10 cellular contexts compared by ENCODE assay signal in genomic region chr12:122880155-122880605, GRCh38. TPM values are rescaled to one million over a fixed set of nuclear protein-coding genes. Genes with fewer than 3 reads are reported as not detected.
DNase-seq lines count a peak whose midpoint lies in the region; ATAC-seq and TF ChIP-seq lines count a peak whose summit lies in the region.
"Had no signal": no experiment of that assay in that cellular context is flagged by ENCODE, and none has a peak within 500 bp of the region (broad histone marks: within the 10 kb centered on the region; RNA-seq: fewer than 3 reads in every experiment).

No MANE protein-coding gene starts in this region.

- POLR2A ChIA-PET in CD8-positive, alpha-beta T cell (lab: Charles Lee), result interaction anchor here (1.3 to 4.9 kb wide), 4 partner anchors 8 to 18 kb away, joined by 3 to 20 read pairs (median 12); no protein-coding TSS in a partner anchor
- POLR2A ChIA-PET in Panc1 (lab: Charles Lee), result interaction anchor here (0.7 to 1.1 kb wide), 3 partner anchors 9 to 95 kb away, joined by 3 to 4 read pairs (median 3); no protein-coding TSS in a partner anchor

- in situ Hi-C loops in Panc1 (cut with HindIII; ENCODE audit: low pct_unique_long_range_greater_than_20kb, low sequenced_read_pairs), result no loop called here

- ATAC-seq in CD8-positive, alpha-beta T cell, result no peak
- ATAC-seq in Panc1, result no peak
- ATAC-seq in psoas muscle, result no peak
- ATAC-seq in HG03378 (IDR thresholded peaks at IDR 0.05; ENCODE audit: unreplicated experiment), result no peak
- no peak for ATAC-seq in HG02759 (IDR thresholded peaks at IDR 0.05; ENCODE audit: unreplicated experiment)
- ATAC-seq: gastrocnemius medialis had no signal

- intact Hi-C loops in CD8-positive, alpha-beta T cell (cut with DNase I, micrococcal nuclease), result no loop called here
- intact Hi-C loops in Panc1 (cut with micrococcal nuclease; ENCODE audit: unreplicated experiment), result no loop called here
- intact Hi-C loops in psoas muscle (cut with DNase I), result no loop called here

- peaks cover 96% of the 10 kb centered on the region for H3K4me1 Mint-ChIP-seq in CD8-positive, alpha-beta T cell (ENCODE audit: low read depth)
- peaks cover 27% of the 10 kb centered on the region for H3K4me1 Mint-ChIP-seq in glutamatergic neuron (ENCODE audit: low read depth, unreplicated experiment)

- H3K27ac Mint-ChIP-seq in CD8-positive, alpha-beta T cell, result peak overlapping the region; percentile 41
- peak overlapping the region; percentile 73 for H3K27ac Mint-ChIP-seq in glutamatergic neuron (ENCODE audit: unreplicated experiment)

- H3K36me3 ChIP-seq in CD8-positive, alpha-beta T cell (ENCODE audit: insufficient read depth, low read length), result no peaks in the 10 kb centered on the region
- H3K36me3 ChIP-seq in Panc1 (ENCODE audit: control insufficient read depth, insufficient read depth, low read length), result peaks cover 2% of the 10 kb centered on the region; the same call in 1 of the 2 replicates
- H3K36me3 ChIP-seq in psoas muscle (ENCODE audit: insufficient read depth in 1 of 2, low read depth in 1 of 2), result no peaks in the 10 kb centered on the region
- H3K36me3 ChIP-seq: gastrocnemius medialis, left lung had no signal

- peaks cover 23% of the 10 kb centered on the region for H3K36me3 Mint-ChIP-seq in CD8-positive, alpha-beta T cell
- H3K36me3 Mint-ChIP-seq in glutamatergic neuron (ENCODE audit: unreplicated experiment), result no peaks in the 10 kb centered on the region

- no peak for TF ChIP-seq CTCF in CD8-positive, alpha-beta T cell (IDR thresholded peaks at IDR 0.05)
- no peak for TF ChIP-seq CTCF in Panc1 (IDR thresholded peaks at IDR 0.05)
- no peak for TF ChIP-seq CTCF in glutamatergic neuron (IDR thresholded peaks at IDR 0.05; ENCODE audit: partially characterized antibody, unreplicated experiment)
- no peak for TF ChIP-seq CTCF in psoas muscle (IDR thresholded peaks at IDR 0.05)

- no peaks in the 10 kb centered on the region for H3K27me3 Mint-ChIP-seq in CD8-positive, alpha-beta T cell (ENCODE audit: low read depth)
- H3K27me3 Mint-ChIP-seq in glutamatergic neuron (ENCODE audit: unreplicated experiment), result peaks cover 12% of the 10 kb centered on the region

- no peak overlapping the region for H3K27ac ChIP-seq in CD8-positive, alpha-beta T cell (ENCODE audit: low read depth, low read length)
- peak overlapping the region; percentile 100 for H3K27ac ChIP-seq in Panc1 (ENCODE audit: low read length)
- H3K27ac ChIP-seq in psoas muscle, result peak overlapping the region; percentile 68

- H3K4me3 Mint-ChIP-seq in CD8-positive, alpha-beta T cell, result no peak overlapping the region
- H3K4me3 Mint-ChIP-seq in glutamatergic neuron (ENCODE audit: unreplicated experiment), result no peak overlapping the region

- H3K9me3 ChIP-seq in CD8-positive, alpha-beta T cell (ENCODE audit: low read length), result no peaks in the 10 kb centered on the region
- H3K9me3 ChIP-seq in Panc1 (ENCODE audit: control insufficient read depth, insufficient read depth, low read depth, low read length) (no peaks in the 10 kb centered on the region), psoas muscle (no peaks in the 10 kb centered on the region)
- H3K9me3 ChIP-seq: gastrocnemius medialis, left lung had no signal

- peak in 1 of 7 experiments; percentile 6 for DNase-seq in CD8-positive, alpha-beta T cell
- no peak for DNase-seq in Panc1 (ENCODE audit: low read depth, low spot score)
- DNase-seq in glutamatergic neuron, result no peak
- DNase-seq in psoas muscle, result no peak
- no peak for DNase-seq in CD1c-positive myeloid dendritic cell (ENCODE audit: extremely low spot score)
- DNase-seq in stimulated activated CD4-positive, alpha-beta T cell treated with anti-CD3 and anti-CD28 coated beads, Interleukin-4, amount 100 ng/mL, for 24 hours, result no peak
- DNase-seq: gastrocnemius medialis, left lung had no signal

- H3K27me3 ChIP-seq in CD8-positive, alpha-beta T cell (ENCODE audit: insufficient read depth, low read length), result no peaks in the 10 kb centered on the region
- H3K27me3 ChIP-seq in Panc1 (ENCODE audit: control insufficient read depth, insufficient read depth, low read length) (no peaks in the 10 kb centered on the region), psoas muscle (ENCODE audit: insufficient read depth in 3 of 3, low read length in 2 of 3) (no peaks in the 10 kb centered on the region)
- H3K27me3 ChIP-seq: gastrocnemius medialis, left lung had no signal

- 41 to 71% (median 43%) methylated on average over 9 of the region's 9 CpGs for WGBS in psoas muscle, 3 donors

- no peaks in the 10 kb centered on the region for H3K9me3 Mint-ChIP-seq in CD8-positive, alpha-beta T cell
- peaks cover 2% of the 10 kb centered on the region for H3K9me3 Mint-ChIP-seq in glutamatergic neuron (ENCODE audit: unreplicated experiment)

- CTCF ChIA-PET in CD8-positive, alpha-beta T cell (lab: Charles Lee), result interaction anchor here (0.6 to 4.9 kb wide), 10 partner anchors 9 to 86 kb away, joined by 3 to 31 read pairs (median 4); no protein-coding TSS in a partner anchor
- CTCF ChIA-PET in Panc1 (lab: Charles Lee), result interaction anchor here (1.1 to 1.4 kb wide), 2 partner anchors 14 to 20 kb away, joined by 3 to 7 read pairs; no protein-coding TSS in a partner anchor

- no TSS peak for BruUV-seq in Panc1 (replicated peaks; lab: Mats Ljungman, UMichigan)

- peaks cover 83% of the 10 kb centered on the region for H3K4me1 ChIP-seq in CD8-positive, alpha-beta T cell (ENCODE audit: insufficient read depth, low read length)
- H3K4me1 ChIP-seq in Panc1 (ENCODE audit: control insufficient read depth, insufficient read depth, low read length), result peaks cover 98% of the 10 kb centered on the region
- peaks cover 71% of the 10 kb centered on the region for H3K4me1 ChIP-seq in psoas muscle

- no peak overlapping the region for H3K4me3 ChIP-seq in CD8-positive, alpha-beta T cell (ENCODE audit: low read depth, low read length)
- H3K4me3 ChIP-seq in Panc1 (ENCODE audit: low read depth in 2 of 2, low read length in 2 of 2), result no peak overlapping the region
- no peak overlapping the region for H3K4me3 ChIP-seq in psoas muscle
- H3K4me3 ChIP-seq: gastrocnemius medialis, left lung had no signal

RNA-seq across cellular contexts. Expression of gene VPS37B, which starts 15.7 kb away (rescaled TPM):
- 100 to 1,000 TPM; 145 to 148 TPM for total RNA-seq in CD8-positive, alpha-beta T cell
- total RNA-seq in Panc1 (2021; ENCODE audit: unreplicated experiment) (76.7 TPM), glutamatergic neuron (ENCODE audit: unreplicated experiment) (19.7 TPM), psoas muscle (10 to 100 TPM in 2 of 4 donors, 1 to 10 TPM in 2; 8.9 to 11.1 (median 9.9) TPM)
- polyA plus RNA-seq in Panc1 (2012; ENCODE audit: insufficient read length), result 70.8 TPM
- 1 to 10 TPM; 3.2 to 7.7 (median 5.9) TPM for polyA plus RNA-seq in psoas muscle

RNA-seq across cellular contexts. Expression of gene HIP1R, which starts 44.9 kb away (rescaled TPM):
- 100 to 1,000 TPM; 258 to 277 TPM for total RNA-seq in CD8-positive, alpha-beta T cell
- 36.7 TPM for total RNA-seq in Panc1 (2021; ENCODE audit: unreplicated experiment)
- 32.8 TPM for polyA plus RNA-seq in Panc1 (2012; ENCODE audit: insufficient read length)
- total RNA-seq in glutamatergic neuron (ENCODE audit: unreplicated experiment), result 19.3 TPM
- 10 to 100 TPM in 2 of 4 donors, 1 to 10 TPM in 2; 6.2 to 13.4 (median 9.7) TPM for total RNA-seq in psoas muscle
- 10 to 100 TPM in 1 of 3 donors, 1 to 10 TPM in 2; 4.5 to 17.6 (median 8.0) TPM for polyA plus RNA-seq in psoas muscle
